Comparison of ENCODE assay signal across 22 cellular contexts in genomic region chr11:102600666-102601065, GRCh38. TPM values are rescaled to one million over a fixed set of nuclear protein-coding genes. Genes with fewer than 3 reads are reported as not detected.
A peak's percentile ranks its signal among the peaks of the same experiment; 100 is the strongest.
DNase-seq lines count a peak whose midpoint lies in the region; ATAC-seq, FAIRE-seq and TF ChIP-seq lines count a peak whose summit lies in the region.
"Had no signal": no experiment of that assay in that cellular context is flagged by ENCODE, and none has a peak within 500 bp of the region (broad histone marks: within the 10 kb centered on the region; RNA-seq: fewer than 3 reads in every experiment).

No MANE protein-coding gene starts in this region.

- H3K27ac Mint-ChIP-seq in osteocyte (ENCODE audit: unreplicated experiment): peak overlapping the region; percentile 39
- H3K27ac Mint-ChIP-seq: activated CD8-positive, alpha-beta memory T cell treated with anti-CD3 and anti-CD28 coated beads, Interleukin-2, amount 10 ng/mL, durations not matched to agents 7 days and 5 days; CD4-positive, alpha-beta T cell had no signal

- H2BK120ac ChIP-seq in IMR-90 (ENCODE audit: low read depth, low read length): peak overlapping the region; percentile 90

- no peak overlapping the region for H3K9ac ChIP-seq in IMR-90 (ENCODE audit: low read depth, low read length)
- no peak overlapping the region for H3K9ac ChIP-seq in endothelial cell of umbilical vein (replicated peaks; ENCODE audit: extremely low read depth, insufficient read depth, low read length)

- H3K4me1 ChIP-seq in ACC112 (ENCODE audit: control insufficient read depth, insufficient read depth, low read length, unreplicated experiment) (peaks cover 50% of the 10 kb centered on the region), IMR-90 (ENCODE audit: control insufficient read depth, insufficient read depth, low read length) (peaks cover 8% of the 10 kb centered on the region; the same call in 1 of the 2 replicates), endothelial cell of umbilical vein (ENCODE audit: control insufficient read depth, extremely low read depth, insufficient read depth, low read length) (peaks cover 29% of the 10 kb centered on the region), tibial artery (peaks cover 0 to 14% (median 0%) of the 10 kb centered on the region in 4 donors)

- no peaks in the 10 kb centered on the region for H3K27me3 ChIP-seq in ACC112 (ENCODE audit: insufficient read depth, low read length)
- no peaks in the 10 kb centered on the region for H3K27me3 ChIP-seq in IMR-90 (ENCODE audit: control insufficient read depth, insufficient read depth, low read length)
- no peaks in the 10 kb centered on the region for H3K27me3 ChIP-seq in endothelial cell of umbilical vein (ENCODE audit: control insufficient read depth in 2 of 2, insufficient read depth in 2 of 2, low read length in 2 of 2)
- no peaks in the 10 kb centered on the region for H3K27me3 ChIP-seq in tibial artery
- H3K27me3 ChIP-seq: pancreas, sigmoid colon, vagina had no signal

- peaks cover 4% of the 10 kb centered on the region; the same call in 1 of the 2 replicates for H4K20me1 ChIP-seq in IMR-90 (ENCODE audit: insufficient read depth, low read length)
- H4K20me1 ChIP-seq in endothelial cell of umbilical vein (replicated peaks; ENCODE audit: control insufficient read depth, extremely low read depth, insufficient read depth, low read length): no peaks in the 10 kb centered on the region

- no peaks in the 10 kb centered on the region for H3K9me3 Mint-ChIP-seq in osteocyte (ENCODE audit: unreplicated experiment)
- H3K9me3 Mint-ChIP-seq: CD4-positive, alpha-beta T cell had no signal

- DNase-seq in IMR-90: no peak
- no peak for DNase-seq in endothelial cell of umbilical vein (ENCODE audit: low read depth, low spot score)
- no peak for DNase-seq in osteocyte (ENCODE audit: extremely low spot score, unreplicated experiment)
- DNase-seq in central memory CD4-positive, alpha-beta T cell: no peak
- DNase-seq in SIG-M5 treated with dmso at 0.1 percent for 504 hours (lab: John Stamatoyannopoulos, UW; ENCODE audit: unreplicated experiment): no peak
- DNase-seq in tibial artery: no peak
- DNase-seq: activated CD4-positive, alpha-beta T cell treated with anti-CD3 and anti-CD28 coated beads for 36 hours; activated CD8-positive, alpha-beta memory T cell treated with anti-CD3 and anti-CD28 coated beads, Interleukin-2, amount 10 ng/mL, durations not matched to agents 7 days and 5 days; activated effector memory CD4-positive, alpha-beta T cell treated with anti-CD3 and anti-CD28 coated beads, Interleukin-2, amount 50 U/mL, for 16 hours; caudate nucleus; CD4-positive, alpha-beta T cell; DMS79; glutamatergic neuron; left ventricle myocardium superior; NCI-H1930; pancreas; sigmoid colon had no signal

- intact Hi-C loops in IMR-90 (cut with micrococcal nuclease): no loop called here
- intact Hi-C loops in endothelial cell of umbilical vein (cut with micrococcal nuclease): no loop called here
- intact Hi-C loops in tibial artery (cut with DNase I; ENCODE audit: low total_unique reads): no loop called here

- no peak overlapping the region for H3K23ac ChIP-seq in IMR-90 (ENCODE audit: low read depth, low read length)

- no peak overlapping the region for H3K4me3 ChIP-seq in ACC112 (ENCODE audit: low read depth, low read length)
- H3K4me3 ChIP-seq in IMR-90 (ENCODE audit: insufficient read depth, low read depth, low read length): no peak overlapping the region
- no peak overlapping the region for H3K4me3 ChIP-seq in endothelial cell of umbilical vein (replicated peaks in 1 of 3; ENCODE audit: insufficient read depth in 1 of 3, low read depth in 1 of 3, low read length in 3 of 3)
- no peak overlapping the region for H3K4me3 ChIP-seq in tibial artery
- H3K4me3 ChIP-seq: K562, pancreas, sigmoid colon, vagina had no signal

- no peaks in the 10 kb centered on the region for H3K36me3 Mint-ChIP-seq in osteocyte (ENCODE audit: unreplicated experiment)
- H3K36me3 Mint-ChIP-seq: activated CD8-positive, alpha-beta memory T cell treated with anti-CD3 and anti-CD28 coated beads, Interleukin-2, amount 10 ng/mL, durations not matched to agents 7 days and 5 days had no signal

- H3K4me3 Mint-ChIP-seq in osteocyte (ENCODE audit: unreplicated experiment): no peak overlapping the region
- H3K4me3 Mint-ChIP-seq: activated CD4-positive, alpha-beta T cell treated with anti-CD3 and anti-CD28 coated beads for 36 hours; activated CD8-positive, alpha-beta memory T cell treated with anti-CD3 and anti-CD28 coated beads, Interleukin-2, amount 10 ng/mL, durations not matched to agents 7 days and 5 days; CD4-positive, alpha-beta T cell had no signal

- FAIRE-seq in endothelial cell of umbilical vein (lab: Jason Lieb, UNC): no peak
- FAIRE-seq: K562, pancreas had no signal

- no peaks in the 10 kb centered on the region for H3K9me3 ChIP-seq in IMR-90 (ENCODE audit: control insufficient read depth, insufficient read depth, low read length)
- no peaks in the 10 kb centered on the region for H3K9me3 ChIP-seq in endothelial cell of umbilical vein (replicated peaks; ENCODE audit: control insufficient read depth, insufficient read depth, low read length)
- no peaks in the 10 kb centered on the region for H3K9me3 ChIP-seq in tibial artery
- H3K9me3 ChIP-seq: pancreas, sigmoid colon, vagina had no signal

- WGBS in IMR-90 (ENCODE audit: extremely low coverage in 2 of 2, insufficient read length in 1 of 2), 2 experiments: 88% methylated on average over 3 of the region's 3 CpGs; no CpG with 5 or more reads in 1 of the 2 experiments

- dilution Hi-C loops in IMR-90 (cut with HindIII; ENCODE audit: low sequenced_read_pairs, unreplicated experiment) (no loop called here), endothelial cell of umbilical vein (cut with MboI; ENCODE audit: extremely low pct_ligation_motif_present, low sequenced_read_pairs) (no loop called here)

- peak overlapping the region; percentile 98 for H3K27ac ChIP-seq in ACC112 (ENCODE audit: low read depth, low read length)
- no peak overlapping the region; the same call in 1 of the 2 replicates for H3K27ac ChIP-seq in IMR-90 (ENCODE audit: insufficient read depth, low read length)
- H3K27ac ChIP-seq in endothelial cell of umbilical vein (ENCODE audit: insufficient read depth, low read depth, low read length): peak overlapping the region; percentile 95
- H3K27ac ChIP-seq in tibial artery: no peak overlapping the region
- H3K27ac ChIP-seq: vagina had no signal

- H3K9me1 ChIP-seq in IMR-90 (ENCODE audit: insufficient read depth, low read length) (peaks cover 17% of the 10 kb centered on the region), endothelial cell of umbilical vein (replicated peaks; ENCODE audit: control insufficient read depth, extremely low read depth, insufficient read depth, low read length) (no peaks in the 10 kb centered on the region)

- peak overlapping the region; percentile 54; the same call in 1 of the 2 replicates for H3K18ac ChIP-seq in IMR-90 (ENCODE audit: low read depth, low read length)

- H3K14ac ChIP-seq in IMR-90 (replicated peaks; ENCODE audit: low read depth, low read length): no peak overlapping the region; the same call in 1 of the 2 replicates

- CTCF ChIA-PET in IMR-90 (lab: Yijun Ruan, JAX) (interaction anchor here (1.1 to 1.5 kb wide), 2 partner anchors 8 to 14 kb away, joined by 3 read pairs; no protein-coding TSS in a partner anchor), endothelial cell of umbilical vein (lab: Charles Lee) (interaction anchor here (1.2 to 1.6 kb wide), 3 partner anchors 11 to 75 kb away, joined by 3 to 6 read pairs (median 3); no protein-coding TSS in a partner anchor)

- peak overlapping the region; percentile 23; the same call in 1 of the 3 replicates for H2BK15ac ChIP-seq in IMR-90 (ENCODE audit: low read depth, low read length)

- H4K91ac ChIP-seq in IMR-90 (ENCODE audit: insufficient read depth, low read depth, low read length): peak overlapping the region; percentile 37; the same call in 1 of the 2 replicates

- ATAC-seq in IMR-90 (ENCODE audit: low read depth): no peak
- ATAC-seq in GM21619 (IDR thresholded peaks at IDR 0.05; ENCODE audit: unreplicated experiment): no peak
- ATAC-seq: activated CD8-positive, alpha-beta memory T cell treated with anti-CD3 and anti-CD28 coated beads, Interleukin-2, amount 10 ng/mL, durations not matched to agents 7 days and 5 days; K562; left ventricle myocardium superior had no signal

- H3K79me2 ChIP-seq in ACC112 (ENCODE audit: control insufficient read depth, insufficient read depth, low read length, unreplicated experiment): no peaks in the 10 kb centered on the region
- H3K79me2 ChIP-seq in endothelial cell of umbilical vein (ENCODE audit: control insufficient read depth, insufficient read depth, low read length): no peaks in the 10 kb centered on the region

- H2AFZ ChIP-seq in ACC112 (ENCODE audit: low read length, unreplicated experiment) (no peak overlapping the region), IMR-90 (replicated peaks; ENCODE audit: low read length, poor library complexity) (no peak overlapping the region), endothelial cell of umbilical vein (ENCODE audit: low read depth, low read length) (peak overlapping the region; percentile 31)

- no peak overlapping the region for H3K56ac ChIP-seq in IMR-90 (ENCODE audit: extremely low read depth, insufficient read depth, low read length)

- in situ Hi-C loops in IMR-90 (cut with MboI; ENCODE audit: low sequenced_read_pairs): no loop called here

- 0 out of 2 replicates have a peak overlapping the region, but pooled peaks have one; percentile 29 for H2AK5ac ChIP-seq in IMR-90 (ENCODE audit: low read depth, low read length)

- no peaks in the 10 kb centered on the region for H3K27me3 Mint-ChIP-seq in osteocyte (ENCODE audit: unreplicated experiment)
- H3K27me3 Mint-ChIP-seq: activated CD4-positive, alpha-beta T cell treated with anti-CD3 and anti-CD28 coated beads for 36 hours; activated CD8-positive, alpha-beta memory T cell treated with anti-CD3 and anti-CD28 coated beads, Interleukin-2, amount 10 ng/mL, durations not matched to agents 7 days and 5 days; CD4-positive, alpha-beta T cell had no signal

- H3K4ac ChIP-seq in IMR-90 (ENCODE audit: low read depth, low read length): 0 out of 2 replicates have a peak overlapping the region, but pooled peaks have one; percentile 66

- TF ChIP-seq CTCF in IMR-90 (conservative IDR thresholded peaks at IDR 0.05; ENCODE audit: low read depth, low read length) (no peak), endothelial cell of umbilical vein (IDR thresholded peaks at IDR 0.05; ENCODE audit: extremely low read depth in 1 of 2, insufficient read depth in 1 of 2, low read depth in 1 of 2, low read length in 2 of 2) (no peak), osteocyte (IDR thresholded peaks at IDR 0.05) (no peak), tibial artery (IDR thresholded peaks at IDR 0.05) (no peak)

- TF ChIP-seq RAD21 in IMR-90 (IDR thresholded peaks at IDR 0.05; ENCODE audit: low read length): no peak

- H3K4me2 ChIP-seq in IMR-90 (ENCODE audit: low read depth, low read length) (no peak overlapping the region), endothelial cell of umbilical vein (ENCODE audit: insufficient read depth, low read length) (no peak overlapping the region)

- no peak overlapping the region for H2AK9ac ChIP-seq in IMR-90 (replicated peaks; ENCODE audit: low read depth, low read length, poor library complexity)

- H3K4me1 Mint-ChIP-seq in osteocyte (ENCODE audit: unreplicated experiment): peaks cover 30% of the 10 kb centered on the region

- peak overlapping the region; percentile 86 for H2BK5ac ChIP-seq in IMR-90 (ENCODE audit: low read depth, low read length, poor library complexity, severe bottlenecking)

- peak overlapping the region; percentile 30; the same call in 1 of the 2 replicates for H4K5ac ChIP-seq in IMR-90 (ENCODE audit: low read depth, low read length)

- peak overlapping the region; percentile 86 for H2BK20ac ChIP-seq in IMR-90 (ENCODE audit: low read depth, low read length)

- no peak overlapping the region; a peak in 1 of 4 replicates for H4K8ac ChIP-seq in IMR-90 (ENCODE audit: low read depth in 2 of 2, low read length in 2 of 2)

- POLR2A ChIA-PET in IMR-90 (lab: Charles Lee; ENCODE audit: unreplicated experiment): no interaction called here
- POLR2A ChIA-PET in endothelial cell of umbilical vein (lab: Charles Lee): no interaction called here

- TF ChIP-seq POLR2A in IMR-90 (IDR thresholded peaks at IDR 0.05; ENCODE audit: low read depth, low read length) (no peak), endothelial cell of umbilical vein (IDR thresholded peaks at IDR 0.05; ENCODE audit: low read depth, low read length) (no peak)

- H3K79me1 ChIP-seq in IMR-90 (ENCODE audit: low read depth in 1 of 2, low read length in 2 of 2): no peaks in the 10 kb centered on the region

- BruUV-seq in IMR-90 (replicated peaks; lab: Mats Ljungman, UMichigan) (no TSS peak), endothelial cell of umbilical vein (replicated peaks; lab: Mats Ljungman, UMichigan) (no TSS peak)

- H3K36me3 ChIP-seq in ACC112 (ENCODE audit: insufficient read depth, low read length) (no peaks in the 10 kb centered on the region), IMR-90 (ENCODE audit: control insufficient read depth, insufficient read depth, low read length) (no peaks in the 10 kb centered on the region), endothelial cell of umbilical vein (ENCODE audit: control insufficient read depth in 2 of 2, extremely low read depth in 1 of 2, insufficient read depth in 2 of 2, low read length in 2 of 2) (no peaks in the 10 kb centered on the region), tibial artery (no peaks in the 10 kb centered on the region)
- H3K36me3 ChIP-seq: pancreas, sigmoid colon, vagina had no signal

RNA-seq across cellular contexts. Expression of gene MMP20, which starts 24.5 kb away (rescaled TPM):
- total RNA-seq in IMR-90 (2012; rRNA removed) (not detected in 2 replicates), endothelial cell of umbilical vein (not detected in 2 replicates), osteocyte (not detected in 2 replicates)
- polyA plus RNA-seq in IMR-90 (2012; rRNA removed) (not detected in 2 replicates), endothelial cell of umbilical vein (not detected in 2 replicates)
- not detected in 2 replicates for polyA plus RNA-seq in IMR-90 (2012; cell fraction: cytosol; rRNA removed)
- not detected in 2 replicates for polyA plus RNA-seq in IMR-90 (2012; cell fraction: nucleus; rRNA removed; ENCODE audit: low replicate concordance)
- polyA plus RNA-seq in endothelial cell of umbilical vein (2011; cell fraction: cytosol; rRNA removed): not detected in 2 replicates
- not detected in 2 replicates for polyA plus RNA-seq in endothelial cell of umbilical vein (2011; cell fraction: nucleus; rRNA removed)
- not detected in 2 replicates for polyA plus RNA-seq in endothelial cell of umbilical vein (2012)
- polyA minus RNA-seq in endothelial cell of umbilical vein: not detected in 2 replicates
- polyA minus RNA-seq in endothelial cell of umbilical vein (2011; cell fraction: cytosol; rRNA and poly(A)+ RNA removed): not detected
- not detected in 2 replicates for polyA minus RNA-seq in endothelial cell of umbilical vein (2011; cell fraction: nucleus; rRNA and poly(A)+ RNA removed)
- total RNA-seq: activated CD4-positive, alpha-beta T cell treated with anti-CD3 and anti-CD28 coated beads for 36 hours; activated CD8-positive, alpha-beta memory T cell treated with anti-CD3 and anti-CD28 coated beads, Interleukin-2, amount 10 ng/mL, durations not matched to agents 7 days and 5 days; CD4-positive, alpha-beta T cell; K562; left ventricle myocardium superior; pancreas; sigmoid colon; vagina had no signal
- polyA plus RNA-seq: esophagus, K562, pancreas, sigmoid colon had no signal

Comparison
In these comparisons a context has a peak if more than half of its experiments do, and no peak if none do; other contexts are left out.
1. H3K27ac ChIP-seq: peak in ACC112 (single experiment) and endothelial cell of umbilical vein (single experiment); none in IMR-90 (single experiment) and tibial artery (0 of 2).